In the genomic region with DNA sequence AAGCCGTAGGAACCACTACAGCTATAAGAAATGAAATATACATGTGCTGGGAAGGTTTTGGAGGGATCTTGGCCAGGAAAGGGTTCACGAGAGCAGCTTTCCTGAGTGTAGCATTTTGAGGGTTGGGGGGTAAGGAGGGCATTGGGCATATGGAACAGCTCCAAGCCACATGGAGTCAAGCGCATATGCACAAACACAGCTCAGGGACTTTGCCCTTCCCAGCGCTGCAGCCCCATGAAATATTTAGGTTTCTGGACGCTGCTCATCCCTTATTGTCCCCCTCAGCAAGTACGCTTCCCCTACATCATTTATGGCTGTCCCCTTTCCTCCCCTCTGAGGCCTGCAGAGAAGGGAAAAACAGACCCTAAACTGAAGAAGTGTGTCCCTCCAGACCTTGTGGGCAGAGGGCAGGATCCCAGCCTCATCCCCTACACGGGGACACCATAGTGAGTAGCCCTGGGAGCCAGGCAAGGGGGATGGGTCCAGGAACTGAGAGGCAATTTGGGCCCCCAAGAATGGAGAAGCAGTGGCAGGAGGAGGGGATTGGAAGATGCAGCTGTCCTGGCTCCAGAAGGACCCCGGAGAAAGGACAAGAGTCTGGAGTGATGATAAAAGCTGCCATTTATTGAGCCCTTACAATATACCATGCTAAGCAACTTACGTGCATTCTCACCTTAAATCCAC, we compare ENCODE assay signal across 2 cellular contexts.
A peak's percentile ranks its signal among the peaks of the same experiment; 100 is the strongest.
TF ChIP-seq lines count a peak whose summit lies in the region.

No MANE protein-coding gene starts in this region.

TF ChIP-seq in IMR-90, 13 proteins besides CTCF, POLR2A, EP300 and RAD21:
- no peak for TF ChIP-seq FOS (IDR thresholded peaks at IDR 0.05; ENCODE audit: low read depth, low read length)
- no peak for TF ChIP-seq BHLHE40 (IDR thresholded peaks at IDR 0.05; ENCODE audit: low read depth, low read length)
- no peak for TF ChIP-seq SMC3 (IDR thresholded peaks at IDR 0.05; ENCODE audit: low read depth, low read length)
- TF ChIP-seq, protein P1, sequence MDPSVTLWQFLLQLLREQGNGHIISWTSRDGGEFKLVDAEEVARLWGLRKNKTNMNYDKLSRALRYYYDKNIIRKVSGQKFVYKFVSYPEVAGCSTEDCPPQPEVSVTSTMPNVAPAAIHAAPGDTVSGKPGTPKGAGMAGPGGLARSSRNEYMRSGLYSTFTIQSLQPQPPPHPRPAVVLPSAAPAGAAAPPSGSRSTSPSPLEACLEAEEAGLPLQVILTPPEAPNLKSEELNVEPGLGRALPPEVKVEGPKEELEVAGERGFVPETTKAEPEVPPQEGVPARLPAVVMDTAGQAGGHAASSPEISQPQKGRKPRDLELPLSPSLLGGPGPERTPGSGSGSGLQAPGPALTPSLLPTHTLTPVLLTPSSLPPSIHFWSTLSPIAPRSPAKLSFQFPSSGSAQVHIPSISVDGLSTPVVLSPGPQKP (IDR thresholded peaks at IDR 0.05; ENCODE audit: borderline replicate concordance, low read depth, low read length) = no peak
- TF ChIP-seq, protein P2, sequence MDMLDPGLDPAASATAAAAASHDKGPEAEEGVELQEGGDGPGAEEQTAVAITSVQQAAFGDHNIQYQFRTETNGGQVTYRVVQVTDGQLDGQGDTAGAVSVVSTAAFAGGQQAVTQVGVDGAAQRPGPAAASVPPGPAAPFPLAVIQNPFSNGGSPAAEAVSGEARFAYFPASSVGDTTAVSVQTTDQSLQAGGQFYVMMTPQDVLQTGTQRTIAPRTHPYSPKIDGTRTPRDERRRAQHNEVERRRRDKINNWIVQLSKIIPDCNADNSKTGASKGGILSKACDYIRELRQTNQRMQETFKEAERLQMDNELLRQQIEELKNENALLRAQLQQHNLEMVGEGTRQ (IDR thresholded peaks at IDR 0.05; ENCODE audit: low read depth, low read length) = no peak
- no peak for TF ChIP-seq RFX5 (IDR thresholded peaks at IDR 0.05; ENCODE audit: low read depth, low read length)
- no peak for TF ChIP-seq NFE2L2 (IDR thresholded peaks at IDR 0.05; ENCODE audit: low read depth, low read length)
- TF ChIP-seq MAZ (IDR thresholded peaks at IDR 0.05; ENCODE audit: borderline replicate concordance, low read depth, low read length) = no peak
- no peak for TF ChIP-seq MXI1 (IDR thresholded peaks at IDR 0.05; ENCODE audit: borderline replicate concordance, low read depth, low read length)
- no peak for TF ChIP-seq CEBPB (IDR thresholded peaks at IDR 0.05; ENCODE audit: low read depth, low read length)
- TF ChIP-seq RCOR1 (IDR thresholded peaks at IDR 0.05; ENCODE audit: insufficient replicate concordance, low read length) = no peak
- TF ChIP-seq MAFK (IDR thresholded peaks at IDR 0.05; ENCODE audit: low read depth, low read length) = no peak
- no peak for TF ChIP-seq CHD1 (IDR thresholded peaks at IDR 0.05; ENCODE audit: low read depth, low read length)
TF ChIP-seq in IMR-90: peak in this region for 0.

TF ChIP-seq in neural cell, 6 proteins besides CTCF, POLR2A, EP300 and RAD21:
- TF ChIP-seq SMC3 (conservative IDR thresholded peaks at IDR 0.05; ENCODE audit: poor library complexity) (no peak), POLR2AphosphoS5 (IDR thresholded peaks at IDR 0.05) (peak; percentile 2)
- TF ChIP-seq, protein P3, sequence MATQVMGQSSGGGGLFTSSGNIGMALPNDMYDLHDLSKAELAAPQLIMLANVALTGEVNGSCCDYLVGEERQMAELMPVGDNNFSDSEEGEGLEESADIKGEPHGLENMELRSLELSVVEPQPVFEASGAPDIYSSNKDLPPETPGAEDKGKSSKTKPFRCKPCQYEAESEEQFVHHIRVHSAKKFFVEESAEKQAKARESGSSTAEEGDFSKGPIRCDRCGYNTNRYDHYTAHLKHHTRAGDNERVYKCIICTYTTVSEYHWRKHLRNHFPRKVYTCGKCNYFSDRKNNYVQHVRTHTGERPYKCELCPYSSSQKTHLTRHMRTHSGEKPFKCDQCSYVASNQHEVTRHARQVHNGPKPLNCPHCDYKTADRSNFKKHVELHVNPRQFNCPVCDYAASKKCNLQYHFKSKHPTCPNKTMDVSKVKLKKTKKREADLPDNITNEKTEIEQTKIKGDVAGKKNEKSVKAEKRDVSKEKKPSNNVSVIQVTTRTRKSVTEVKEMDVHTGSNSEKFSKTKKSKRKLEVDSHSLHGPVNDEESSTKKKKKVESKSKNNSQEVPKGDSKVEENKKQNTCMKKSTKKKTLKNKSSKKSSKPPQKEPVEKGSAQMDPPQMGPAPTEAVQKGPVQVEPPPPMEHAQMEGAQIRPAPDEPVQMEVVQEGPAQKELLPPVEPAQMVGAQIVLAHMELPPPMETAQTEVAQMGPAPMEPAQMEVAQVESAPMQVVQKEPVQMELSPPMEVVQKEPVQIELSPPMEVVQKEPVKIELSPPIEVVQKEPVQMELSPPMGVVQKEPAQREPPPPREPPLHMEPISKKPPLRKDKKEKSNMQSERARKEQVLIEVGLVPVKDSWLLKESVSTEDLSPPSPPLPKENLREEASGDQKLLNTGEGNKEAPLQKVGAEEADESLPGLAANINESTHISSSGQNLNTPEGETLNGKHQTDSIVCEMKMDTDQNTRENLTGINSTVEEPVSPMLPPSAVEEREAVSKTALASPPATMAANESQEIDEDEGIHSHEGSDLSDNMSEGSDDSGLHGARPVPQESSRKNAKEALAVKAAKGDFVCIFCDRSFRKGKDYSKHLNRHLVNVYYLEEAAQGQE (IDR thresholded peaks at IDR 0.05; ENCODE audit: borderline replicate concordance) = no peak
